ENCODE assay signal across 8 cellular contexts in the genomic region with DNA sequence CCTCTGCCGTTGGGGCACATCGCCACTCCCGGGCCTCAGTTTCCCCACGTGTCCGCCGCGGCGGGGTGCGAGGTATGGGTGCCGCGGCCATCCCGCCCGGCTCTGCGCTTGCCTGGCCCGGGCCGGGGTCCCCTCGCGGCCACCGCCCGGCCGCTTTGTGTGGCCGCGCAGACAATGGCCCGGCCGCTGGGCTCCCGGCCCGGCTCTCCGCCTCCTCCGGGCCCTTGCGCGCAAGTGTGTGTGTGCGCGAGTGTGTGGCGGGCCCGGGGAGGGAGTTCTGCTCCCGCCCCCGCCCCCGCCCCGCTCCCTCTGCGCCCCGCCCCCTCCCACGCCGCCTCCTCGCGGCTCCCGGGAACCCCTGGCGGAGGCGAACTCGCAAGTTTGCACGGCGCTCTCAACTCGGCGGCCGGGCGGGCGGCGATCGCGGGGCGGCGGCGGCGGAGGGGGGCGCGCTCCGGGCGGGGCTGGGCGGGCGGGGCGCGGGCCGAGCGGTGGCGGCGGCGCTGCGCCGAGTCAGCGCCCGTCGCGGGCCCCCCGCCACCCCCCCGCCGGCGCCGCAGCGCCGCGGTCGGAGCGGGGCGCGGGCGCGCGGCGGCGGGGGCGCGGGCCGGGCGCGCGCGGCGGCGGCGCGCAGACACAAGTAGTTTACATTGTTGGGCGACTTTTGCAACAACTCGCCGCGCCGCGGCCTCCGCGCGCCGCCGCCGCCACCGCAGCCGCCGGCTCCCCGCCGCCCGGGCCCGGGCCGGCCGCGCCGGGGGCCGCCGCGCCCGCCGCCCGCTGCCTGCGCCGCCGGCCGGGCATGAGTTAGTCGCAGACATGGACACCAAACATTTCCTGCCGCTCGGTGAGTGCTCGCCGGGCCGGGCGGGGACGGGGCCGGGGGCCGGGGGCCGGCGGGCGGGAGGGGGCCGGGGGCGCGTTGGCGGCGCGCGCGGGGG. TPM values are rescaled to one million over a fixed set of nuclear protein-coding genes. Genes with fewer than 3 reads are reported as not detected.
DNase-seq lines count a peak whose midpoint lies in the region; ATAC-seq and TF ChIP-seq lines count a peak whose summit lies in the region.

Gene RXRA, plus strand, starts transcription at position 643 of the 941 bp plus-strand sequence. Its CDS starts 177 bp downstream, at position 820.

- peak; percentile 67 for DNase-seq in SIG-M5 treated with dmso at 0.1 percent for 504 hours (lab: John Stamatoyannopoulos, UW; ENCODE audit: unreplicated experiment)
- DNase-seq in SIG-M5 (lab: John Stamatoyannopoulos, UW): no peak
- DNase-seq in NCI-H2196 (lab: John Stamatoyannopoulos, UW; ENCODE audit: unreplicated experiment): peak; percentile 88
- DNase-seq in activated CD4-positive, alpha-beta T cell treated with anti-CD3 and anti-CD28 coated beads, Interleukin-2, amount 50 U/mL, for 48 hours: peak; percentile 41 to 47
- DNase-seq in dorsolateral prefrontal cortex: peak in 9 of 10 donors; percentile 42 to 78 (median 57)
- peak; percentile 87 to 94 for DNase-seq in left lung
- DNase-seq in stimulated activated CD4-positive, alpha-beta T cell treated with anti-CD3 and anti-CD28 coated beads, Interleukin-2, amount 100 ng/mL, for 4 hours (ENCODE audit: low read depth): peak; percentile 78

- H3K27ac ChIP-seq in dorsolateral prefrontal cortex: peak within 1 kb of the TSS; percentile 18 to 96 (median 90)
- H3K27ac ChIP-seq in left lung: peak within 1 kb of the TSS; percentile 89 to 94

- no peaks in the 10 kb centered on the region for H3K9me3 ChIP-seq in left lung

- peaks cover 37 to 52% of the 10 kb centered on the region in 2 donors for H3K4me1 ChIP-seq in left lung

- TF ChIP-seq CTCF in dorsolateral prefrontal cortex (IDR thresholded peaks at IDR 0.05 in 54 of 56, conservative IDR thresholded peaks at IDR 0.05 in 2 of 56; ENCODE audit: low read depth in 1 of 56, partially characterized antibody in 56 of 56) (peak in 15 of 56 donors; percentile 7 to 32 (median 19)), left lung (IDR thresholded peaks at IDR 0.05) (peak in 1 of 2 donors; percentile 18)

- intact Hi-C loops in dorsolateral prefrontal cortex (cut with DNase I) (loop anchor here (2.0 to 5.0 kb wide), 5 partner anchors 36 to 259 kb away; partner anchors contain the start of gene BRD3 (in 1 of the 2)), left lung (cut with DNase I) (no loop called here)

- ATAC-seq in left lung (peak; percentile 64), GM18517 (IDR thresholded peaks at IDR 0.05; ENCODE audit: unreplicated experiment) (no peak)

- H3K36me3 ChIP-seq in left lung: no peaks in the 10 kb centered on the region

- H3K27me3 ChIP-seq in dorsolateral prefrontal cortex: no peaks in the 10 kb centered on the region
- H3K27me3 ChIP-seq in left lung: no peaks in the 10 kb centered on the region

- H3K4me3 ChIP-seq in dorsolateral prefrontal cortex: peak within 1 kb of the TSS; percentile 57 to 95 (median 76)
- H3K4me3 ChIP-seq in left lung: peak within 1 kb of the TSS; percentile 56 to 78

RNA-seq across cellular contexts. Expression of gene RXRA, which starts in this region (rescaled TPM):
- total RNA-seq in dorsolateral prefrontal cortex: 100 to 1,000 TPM in 4 of 120 experiments, 10 to 100 TPM in 116; 32.1 to 133 (median 55.1) TPM
- 10 to 100 TPM; 56.7 to 79.5 TPM for total RNA-seq in left lung

Comparison
In these comparisons a context has a peak if more than half of its experiments do, and no peak if none do; other contexts are left out.
1. intact Hi-C loops: an anchor here in dorsolateral prefrontal cortex (2.0 to 5.0 kb wide); none called in left lung.